1 cellular context compared by ENCODE assay signal in genomic region chr3:101573449-101574387, GRCh38.
TF ChIP-seq lines count a peak whose summit lies in the region.

Gene PCNP, plus strand, starts transcription at chr3:101574180. Its CDS starts 36 bp downstream, at chr3:101574216.

TF ChIP-seq in GM23338, 12 proteins besides CTCF, POLR2A, EP300 and RAD21 (continued from another document):
- TF ChIP-seq ZNF462 (CRISPR knock-in tag; IDR thresholded peaks at IDR 0.05) (no peak), JUNB (IDR thresholded peaks at IDR 0.05; ENCODE audit: unreplicated experiment) (no peak), EZH2 (IDR thresholded peaks at IDR 0.05; ENCODE audit: low read depth, unreplicated experiment) (no peak)
TF ChIP-seq in GM23338: peak in this region for 3.
